ENCODE assay signal across 9 cellular contexts in genomic region chr4:157204634-157205244, GRCh38. TPM values are rescaled to one million over a fixed set of nuclear protein-coding genes. Genes with fewer than 3 reads are reported as not detected.
DNase-seq lines count a peak whose midpoint lies in the region; ATAC-seq, FAIRE-seq and TF ChIP-seq lines count a peak whose summit lies in the region.
"Had no signal": no experiment of that assay in that cellular context is flagged by ENCODE, and none has a peak within 500 bp of the region (broad histone marks: within the 10 kb centered on the region; RNA-seq: fewer than 3 reads in every experiment).

No MANE protein-coding gene starts in this region.

- ATAC-seq in heart right ventricle = no peak
- ATAC-seq in stimulated activated naive B cell treated with anti-CD40 and anti-IgM and Interleukin-4, amounts not matched to agents 10 μg/mL and 1 μg/mL and 100 μg/mL, for 72 hours (replicated peaks) = peak; percentile 48 to 50

- DNase-seq in heart right ventricle (peak in 1 of 2 donors; percentile 24), cardiac septum (ENCODE audit: low spot score) (no peak), HT1080 (ENCODE audit: low read depth) (peak; percentile 21), endodermal cell (peak; percentile 90), SW 1271 (lab: John Stamatoyannopoulos, UW) (no peak), NCI-H1930 (lab: John Stamatoyannopoulos, UW) (no peak), GM12891 (ENCODE audit: insufficient read length, low spot score) (no peak)
- no peak for DNase-seq in stimulated activated naive B cell treated with anti-CD40 and anti-IgM and Interleukin-4, amounts not matched to agents 10 μg/mL and 1 μg/mL and 100 μg/mL, for 72 hours
- DNase-seq: activated naive CD8-positive, alpha-beta T cell treated with anti-CD3 and anti-CD28 coated beads, Interleukin-2, amount 10 ng/mL, durations not matched to agents 7 days and 5 days had no signal

- no peak for FAIRE-seq in GM12891 (lab: Jason Lieb, UNC)

- H3K27me3 ChIP-seq in heart right ventricle = no peaks in the 10 kb centered on the region
- no peaks in the 10 kb centered on the region for H3K27me3 ChIP-seq in endodermal cell (ENCODE audit: control insufficient read depth, insufficient read depth, low read length, poor library complexity, severe bottlenecking)

- no peak overlapping the region for H3K4me3 Mint-ChIP-seq in endodermal cell
- H3K4me3 Mint-ChIP-seq in stimulated activated naive B cell treated with anti-CD40 and anti-IgM and Interleukin-4, amounts not matched to agents 10 μg/mL and 1 μg/mL and 100 μg/mL, for 72 hours = no peak overlapping the region
- H3K4me3 Mint-ChIP-seq: activated naive CD8-positive, alpha-beta T cell treated with anti-CD3 and anti-CD28 coated beads, Interleukin-2, amount 10 ng/mL, durations not matched to agents 7 days and 5 days had no signal

- no peaks in the 10 kb centered on the region for H3K36me3 ChIP-seq in heart right ventricle
- H3K36me3 ChIP-seq in endodermal cell (ENCODE audit: control insufficient read depth, insufficient read depth, low read length) = no peaks in the 10 kb centered on the region

- no peak for TF ChIP-seq POLR2A in GM12891 (IDR thresholded peaks at IDR 0.05; ENCODE audit: low read depth, low read length)

- H3K4me1 ChIP-seq in heart right ventricle (no peaks in the 10 kb centered on the region), endodermal cell (ENCODE audit: control insufficient read depth, insufficient read depth, low read length) (no peaks in the 10 kb centered on the region)

- no peak overlapping the region for H3K27ac Mint-ChIP-seq in endodermal cell
- H3K27ac Mint-ChIP-seq in stimulated activated naive B cell treated with anti-CD40 and anti-IgM and Interleukin-4, amounts not matched to agents 10 μg/mL and 1 μg/mL and 100 μg/mL, for 72 hours = no peak overlapping the region
- H3K27ac Mint-ChIP-seq: activated naive CD8-positive, alpha-beta T cell treated with anti-CD3 and anti-CD28 coated beads, Interleukin-2, amount 10 ng/mL, durations not matched to agents 7 days and 5 days had no signal

- H3K9me3 Mint-ChIP-seq in endodermal cell = peaks cover 6% of the 10 kb centered on the region
- H3K9me3 Mint-ChIP-seq in stimulated activated naive B cell treated with anti-CD40 and anti-IgM and Interleukin-4, amounts not matched to agents 10 μg/mL and 1 μg/mL and 100 μg/mL, for 72 hours = peaks cover 0 to 2% of the 10 kb centered on the region in 2 donors
- H3K9me3 Mint-ChIP-seq: activated naive CD8-positive, alpha-beta T cell treated with anti-CD3 and anti-CD28 coated beads, Interleukin-2, amount 10 ng/mL, durations not matched to agents 7 days and 5 days had no signal

- H3K9me3 ChIP-seq in heart right ventricle = no peaks in the 10 kb centered on the region
- H3K9me3 ChIP-seq in endodermal cell (ENCODE audit: control insufficient read depth, low read length) = no peaks in the 10 kb centered on the region

- H3K4me3 ChIP-seq in heart right ventricle = no peak overlapping the region
- no peak overlapping the region for H3K4me3 ChIP-seq in endodermal cell (ENCODE audit: low read length)

- WGBS in heart right ventricle, 2 donors = 70 to 73% methylated on average over 17 of the region's 17 CpGs
- WGBS in endodermal cell (ENCODE audit: insufficient coverage in 1 of 2, insufficient read length in 1 of 2), 2 experiments = 77 to 100% methylated on average over 1 to 17 of the region's 17 CpGs

- no peak overlapping the region for H3K9ac ChIP-seq in endodermal cell (ENCODE audit: extremely low read depth, low read length, poor library complexity, severe bottlenecking)

- H3K4me1 Mint-ChIP-seq in endodermal cell = no peaks in the 10 kb centered on the region
- no peaks in the 10 kb centered on the region for H3K4me1 Mint-ChIP-seq in stimulated activated naive B cell treated with anti-CD40 and anti-IgM and Interleukin-4, amounts not matched to agents 10 μg/mL and 1 μg/mL and 100 μg/mL, for 72 hours
- H3K4me1 Mint-ChIP-seq: activated naive CD8-positive, alpha-beta T cell treated with anti-CD3 and anti-CD28 coated beads, Interleukin-2, amount 10 ng/mL, durations not matched to agents 7 days and 5 days had no signal

- no peaks in the 10 kb centered on the region for H3K27me3 Mint-ChIP-seq in endodermal cell (ENCODE audit: insufficient read depth)
- no peaks in the 10 kb centered on the region for H3K27me3 Mint-ChIP-seq in stimulated activated naive B cell treated with anti-CD40 and anti-IgM and Interleukin-4, amounts not matched to agents 10 μg/mL and 1 μg/mL and 100 μg/mL, for 72 hours
- H3K27me3 Mint-ChIP-seq: activated naive CD8-positive, alpha-beta T cell treated with anti-CD3 and anti-CD28 coated beads, Interleukin-2, amount 10 ng/mL, durations not matched to agents 7 days and 5 days had no signal

- H3K27ac ChIP-seq in heart right ventricle = no peak overlapping the region
- H3K27ac ChIP-seq in endodermal cell (ENCODE audit: low read depth, low read length) = no peak overlapping the region

- intact Hi-C loops in heart right ventricle (cut with DNase I) (no loop called here), cardiac septum (cut with DNase I) (no loop called here)

- H3K36me3 Mint-ChIP-seq in endodermal cell (ENCODE audit: low read depth) = no peaks in the 10 kb centered on the region
- no peaks in the 10 kb centered on the region for H3K36me3 Mint-ChIP-seq in stimulated activated naive B cell treated with anti-CD40 and anti-IgM and Interleukin-4, amounts not matched to agents 10 μg/mL and 1 μg/mL and 100 μg/mL, for 72 hours
- H3K36me3 Mint-ChIP-seq: activated naive CD8-positive, alpha-beta T cell treated with anti-CD3 and anti-CD28 coated beads, Interleukin-2, amount 10 ng/mL, durations not matched to agents 7 days and 5 days had no signal

- TF ChIP-seq CTCF in heart right ventricle (IDR thresholded peaks at IDR 0.05) (peak in 6 of 9 donors; percentile 15 to 53 (median 30)), endodermal cell (conservative IDR thresholded peaks at IDR 0.05) (peak; percentile 83)

TF ChIP-seq in GM12891, 5 proteins besides CTCF, POLR2A, EP300 and RAD21:
- TF ChIP-seq POLR2AphosphoS5 (IDR thresholded peaks at IDR 0.05; ENCODE audit: low read depth, low read length) (no peak), SPI1 (IDR thresholded peaks at IDR 0.05; ENCODE audit: low read depth, low read length) (no peak), PAX5 (IDR thresholded peaks at IDR 0.05; ENCODE audit: insufficient read depth, low read length, severe bottlenecking) (no peak), POU2F2 (IDR thresholded peaks at IDR 0.05; ENCODE audit: low read depth, low read length) (no peak), TAF1 (IDR thresholded peaks at IDR 0.05; ENCODE audit: low read depth, low read length) (no peak)

RNA-seq across cellular contexts. Expression of gene GRIA2, which starts 15.8 kb away (rescaled TPM):
- total RNA-seq in heart right ventricle (under 1 TPM in 2 of 10 donors, not detected in 8; 0.20 to 0.51 TPM), cardiac septum (0.05 TPM), endodermal cell (not detected)
- polyA plus RNA-seq in heart right ventricle = not detected
- not detected in 2 replicates for total RNA-seq in HT1080 (2014; rRNA removed; shearing (Covaris generic))
- polyA plus RNA-seq in HT1080 (2015; cell fraction: cytosol; rRNA removed) = not detected in 2 replicates
- 0.06 and 0.32 TPM in 2 replicates for polyA plus RNA-seq in HT1080 (2015; cell fraction: nucleus; rRNA removed)
- 5.2 TPM for polyA plus RNA-seq in endodermal cell (2013, experiment 1 of 2)
- polyA plus RNA-seq in endodermal cell (2013, experiment 2 of 2) = 3.7 TPM
- polyA plus RNA-seq in GM12891 (2012; ENCODE audit: low read depth, missing spikeins) = not detected
- total RNA-seq: activated naive CD8-positive, alpha-beta T cell treated with anti-CD3 and anti-CD28 coated beads, Interleukin-2, amount 10 ng/mL, durations not matched to agents 7 days and 5 days had no signal

Comparison
In these comparisons a context has a peak if more than half of its experiments do, and no peak if none do; other contexts are left out.
1. ATAC-seq: peak in stimulated activated naive B cell treated with anti-CD40 and anti-IgM and Interleukin-4, amounts not matched to agents 10 μg/mL and 1 μg/mL and 100 μg/mL, for 72 hours (2 of 2); none in heart right ventricle (0 of 8).
2. DNase-seq: peak in HT1080 (single experiment) and endodermal cell (single experiment); none in cardiac septum (single experiment), stimulated activated naive B cell treated with anti-CD40 and anti-IgM and Interleukin-4, amounts not matched to agents 10 μg/mL and 1 μg/mL and 100 μg/mL, for 72 hours (single experiment), SW 1271 (0 of 2), NCI-H1930 (0 of 2) and GM12891 (single experiment).